Comparison of ENCODE assay signal across 10 cellular contexts in genomic region chr22:20205464-20205963, GRCh38. TPM values are rescaled to one million over a fixed set of nuclear protein-coding genes. Genes with fewer than 3 reads are reported as not detected.
DNase-seq lines count a peak whose midpoint lies in the region; ATAC-seq and TF ChIP-seq lines count a peak whose summit lies in the region.
"Had no signal": no experiment of that assay in that cellular context is flagged by ENCODE, and none has a peak within 500 bp of the region (broad histone marks: within the 10 kb centered on the region; RNA-seq: fewer than 3 reads in every experiment).

No MANE protein-coding gene starts in this region.

- no peak for DNase-seq in CD8-positive, alpha-beta memory T cell
- DNase-seq in MM.1S = no peak
- DNase-seq in breast epithelium (ENCODE audit: low spot score in 2 of 2) = no peak
- no peak for DNase-seq in neuronal stem cell (ENCODE audit: low spot score)
- no peak for DNase-seq in ovary
- no peak for DNase-seq in stimulated activated CD4-positive, alpha-beta T cell treated with anti-CD3 and anti-CD28 coated beads, Interleukin-4, amount 100 ng/mL, for 4 hours
- DNase-seq: NCI-H2171 treated with DMSO at 0.1 percent for 48 hours had no signal

- peak overlapping the region; percentile 93 to 99 (median 95) for H3K4me3 Mint-ChIP-seq in CD8-positive, alpha-beta memory T cell

- H3K9me2 ChIP-seq in MM.1S (replicated peaks; ENCODE audit: insufficient read depth, low read length) = no peaks in the 10 kb centered on the region

- no peaks in the 10 kb centered on the region for H3K36me3 ChIP-seq in CD8-positive, alpha-beta memory T cell (ENCODE audit: insufficient read depth, low read length)
- H3K36me3 ChIP-seq in MM.1S (replicated peaks; ENCODE audit: insufficient read depth, low read length) (no peaks in the 10 kb centered on the region), breast epithelium (no peaks in the 10 kb centered on the region), neuronal stem cell (replicated peaks in 1 of 2; ENCODE audit: control insufficient read depth in 2 of 2, insufficient read depth in 2 of 2, low read length in 2 of 2) (no peaks in the 10 kb centered on the region), ovary (no peaks in the 10 kb centered on the region)

- no peaks in the 10 kb centered on the region for H3K79me1 ChIP-seq in neuronal stem cell (ENCODE audit: low read depth, low read length)

- H3K27me3 ChIP-seq in CD8-positive, alpha-beta memory T cell (ENCODE audit: insufficient read depth, low read length, poor library complexity, severe bottlenecking) = peaks cover 9% of the 10 kb centered on the region
- peaks cover 35% of the 10 kb centered on the region for H3K27me3 ChIP-seq in MM.1S (replicated peaks; ENCODE audit: insufficient read depth, low read length)
- no peaks in the 10 kb centered on the region for H3K27me3 ChIP-seq in breast epithelium
- peaks cover 0 to 23% (median 2%) of the 10 kb centered on the region in 3 experiments for H3K27me3 ChIP-seq in neuronal stem cell (ENCODE audit: control insufficient read depth in 3 of 3, insufficient read depth in 3 of 3, low read depth in 1 of 3, low read length in 3 of 3)
- H3K27me3 ChIP-seq in ovary = no peaks in the 10 kb centered on the region
- H3K27me3 ChIP-seq: body of pancreas had no signal

- H4K8ac ChIP-seq in neuronal stem cell (ENCODE audit: low read depth, low read length) = no peak overlapping the region

- no peak overlapping the region for H3K4ac ChIP-seq in neuronal stem cell (ENCODE audit: low read length)

- no peaks in the 10 kb centered on the region for H3K9me3 ChIP-seq in CD8-positive, alpha-beta memory T cell (ENCODE audit: low read length)
- no peaks in the 10 kb centered on the region for H3K9me3 ChIP-seq in MM.1S (replicated peaks; ENCODE audit: insufficient read depth, low read length)
- H3K9me3 ChIP-seq in breast epithelium = no peaks in the 10 kb centered on the region
- H3K9me3 ChIP-seq in neuronal stem cell (replicated peaks in 1 of 2; ENCODE audit: control insufficient read depth in 2 of 2, insufficient read depth in 1 of 2, low read depth in 1 of 2, low read length in 2 of 2) = no peaks in the 10 kb centered on the region
- H3K9me3 ChIP-seq in ovary = no peaks in the 10 kb centered on the region
- H3K9me3 ChIP-seq: body of pancreas had no signal

- H2BK5ac ChIP-seq in neuronal stem cell (ENCODE audit: low read length) = no peak overlapping the region

- peak overlapping the region; percentile 97 for H3K18ac ChIP-seq in neuronal stem cell (ENCODE audit: low read length)

- H2AFZ ChIP-seq in MM.1S (ENCODE audit: low read length) = peak overlapping the region; percentile 96
- H2AFZ ChIP-seq in neuronal stem cell (ENCODE audit: low read length) = peak overlapping the region; percentile 82

- peak overlapping the region; percentile 92 for H2BK120ac ChIP-seq in neuronal stem cell (ENCODE audit: low read depth, low read length)

- H2BK12ac ChIP-seq in neuronal stem cell (ENCODE audit: low read length) = peak overlapping the region; percentile 86

- no peaks in the 10 kb centered on the region for H4K20me1 ChIP-seq in MM.1S (ENCODE audit: insufficient read depth, low read length)

- no peak for TF ChIP-seq CTCF in MM.1S (IDR thresholded peaks at IDR 0.05; ENCODE audit: low read length)
- TF ChIP-seq CTCF in breast epithelium (IDR thresholded peaks at IDR 0.05) = no peak
- TF ChIP-seq CTCF in ovary (IDR thresholded peaks at IDR 0.05) = no peak

- CTCF ChIA-PET in CD8-positive, alpha-beta memory T cell (lab: Charles Lee) = interaction anchor here (1.1 to 1.6 kb wide), 2 partner anchors 33 to 48 kb away, joined by 3 read pairs; no protein-coding TSS in a partner anchor

- TF ChIP-seq EP300 in ovary (IDR thresholded peaks at IDR 0.05) = no peak

- peak overlapping the region; percentile 59 to 97 (median 94) for H3K27ac Mint-ChIP-seq in CD8-positive, alpha-beta memory T cell

- POLR2A ChIA-PET in CD8-positive, alpha-beta memory T cell (lab: Charles Lee) = no interaction called here

- H2AK5ac ChIP-seq in neuronal stem cell (ENCODE audit: low read depth, low read length) = peak overlapping the region; percentile 95

- peak overlapping the region; percentile 63 for H3K4me3 ChIP-seq in CD8-positive, alpha-beta memory T cell (ENCODE audit: low read length)
- H3K4me3 ChIP-seq in MM.1S (ENCODE audit: low read length) = no peak overlapping the region
- H3K4me3 ChIP-seq in breast epithelium = peak overlapping the region in 1 of 3 donors; percentile 68
- H3K4me3 ChIP-seq in neuronal stem cell (ENCODE audit: low read length in 2 of 2) = no peak overlapping the region
- H3K4me3 ChIP-seq in ovary = no peak overlapping the region

- H3K9me3 Mint-ChIP-seq in CD8-positive, alpha-beta memory T cell = no peaks in the 10 kb centered on the region

- 0 out of 2 replicates have a peak, but pooled peaks cover 4% of the 10 kb centered on the region for H3K79me2 ChIP-seq in MM.1S (ENCODE audit: low read length)

- H3K23ac ChIP-seq in neuronal stem cell (ENCODE audit: low read depth, low read length, poor library complexity) = peak overlapping the region; percentile 90

- H3F3A ChIP-seq in MM.1S (ENCODE audit: insufficient read depth, low read length) = no peaks in the 10 kb centered on the region

- peak overlapping the region; percentile 96 for H2BK15ac ChIP-seq in neuronal stem cell (ENCODE audit: low read length)

- ATAC-seq in HG03159 (IDR thresholded peaks at IDR 0.05; ENCODE audit: unreplicated experiment) (no peak), HG03565 (IDR thresholded peaks at IDR 0.05; ENCODE audit: unreplicated experiment) (no peak)

- H4K91ac ChIP-seq in neuronal stem cell (ENCODE audit: low read depth, low read length, poor library complexity) = no peak overlapping the region

- no CpG with 5 or more reads among the region's 15 CpGs for WGBS in neuronal stem cell (ENCODE audit: extremely low coverage in 2 of 2, insufficient read length in 2 of 2, insufficient replicate concordance in 1 of 2), 2 donors
- 83 to 88% (median 88%) methylated on average over 15 of the region's 15 CpGs for WGBS in ovary, 3 donors

- H3K9ac ChIP-seq in MM.1S (ENCODE audit: low read length) (no peak overlapping the region), neuronal stem cell (ENCODE audit: low read depth, low read length, poor library complexity) (no peak overlapping the region)

- intact Hi-C loops in breast epithelium (cut with DNase I; ENCODE audit: low total_unique reads) (no loop called here), ovary (cut with DNase I) (no loop called here)

- peak overlapping the region; percentile 94 for H3K14ac ChIP-seq in neuronal stem cell (ENCODE audit: low read length)

- no peaks in the 10 kb centered on the region for H3K27me3 Mint-ChIP-seq in CD8-positive, alpha-beta memory T cell

- TF ChIP-seq POLR2A in breast epithelium (IDR thresholded peaks at IDR 0.05) (no peak), ovary (IDR thresholded peaks at IDR 0.05) (no peak)

- H3K4me1 Mint-ChIP-seq in CD8-positive, alpha-beta memory T cell = peaks cover 16 to 32% (median 25%) of the 10 kb centered on the region in 3 donors

- H3K4me2 ChIP-seq in MM.1S (ENCODE audit: low read depth, low read length) = peak overlapping the region; percentile 82; the same call in 1 of the 2 replicates
- H3K4me2 ChIP-seq in neuronal stem cell (ENCODE audit: insufficient read depth, low read length, poor library complexity, severe bottlenecking) = no peak overlapping the region

- peaks cover 0 to 4% (median 0%) of the 10 kb centered on the region in 3 donors for H3K36me3 Mint-ChIP-seq in CD8-positive, alpha-beta memory T cell

- peaks cover 23% of the 10 kb centered on the region for H3K4me1 ChIP-seq in CD8-positive, alpha-beta memory T cell (ENCODE audit: insufficient read depth, low read length)
- H3K4me1 ChIP-seq in MM.1S (ENCODE audit: low read length) (0 out of 2 replicates have a peak, but pooled peaks cover 10% of the 10 kb centered on the region), breast epithelium (peaks cover 0 to 5% of the 10 kb centered on the region in 2 donors), neuronal stem cell (ENCODE audit: control insufficient read depth in 2 of 2, insufficient read depth in 1 of 2, low read depth in 1 of 2, low read length in 2 of 2) (peaks cover 31 to 59% of the 10 kb centered on the region in 2 donors), ovary (ENCODE audit: insufficient read depth) (peaks cover 12% of the 10 kb centered on the region)

- peak overlapping the region; percentile 89 for H3K27ac ChIP-seq in CD8-positive, alpha-beta memory T cell (ENCODE audit: low read depth, low read length)
- H3K27ac ChIP-seq in MM.1S (ENCODE audit: low read length) (no peak overlapping the region), breast epithelium (peak overlapping the region; percentile 74 to 81), neuronal stem cell (replicated peaks; ENCODE audit: low read length) (no peak overlapping the region), ovary (no peak overlapping the region)

RNA-seq across cellular contexts. Expression of gene CCDC188, which starts 54.7 kb away (rescaled TPM):
- not detected for total RNA-seq in CD8-positive, alpha-beta memory T cell
- not detected for polyA plus RNA-seq in CD8-positive, alpha-beta memory T cell
- under 1 TPM in 1 of 3 donors, not detected in 2; 0.66 TPM for total RNA-seq in breast epithelium
- not detected for polyA plus RNA-seq in neuronal stem cell (2013, experiment 1 of 2)
- polyA plus RNA-seq in neuronal stem cell (2013, experiment 2 of 2) = not detected
- total RNA-seq in ovary = 1 to 10 TPM in 1 of 7 donors, under 1 TPM in 6; 0.27 to 1.1 (median 0.36) TPM
- polyA plus RNA-seq in ovary = under 1 TPM in 1 of 2 donors, not detected in 1; 0.74 TPM
- total RNA-seq: body of pancreas had no signal

Comparison
In these comparisons a context has a peak if more than half of its experiments do, and no peak if none do; other contexts are left out.
1. H3K27ac ChIP-seq: peak in CD8-positive, alpha-beta memory T cell (single experiment) and breast epithelium (2 of 2); none in MM.1S (single experiment), neuronal stem cell (single experiment) and ovary (0 of 2).